16 cellular contexts compared by ENCODE assay signal in the genomic region with DNA sequence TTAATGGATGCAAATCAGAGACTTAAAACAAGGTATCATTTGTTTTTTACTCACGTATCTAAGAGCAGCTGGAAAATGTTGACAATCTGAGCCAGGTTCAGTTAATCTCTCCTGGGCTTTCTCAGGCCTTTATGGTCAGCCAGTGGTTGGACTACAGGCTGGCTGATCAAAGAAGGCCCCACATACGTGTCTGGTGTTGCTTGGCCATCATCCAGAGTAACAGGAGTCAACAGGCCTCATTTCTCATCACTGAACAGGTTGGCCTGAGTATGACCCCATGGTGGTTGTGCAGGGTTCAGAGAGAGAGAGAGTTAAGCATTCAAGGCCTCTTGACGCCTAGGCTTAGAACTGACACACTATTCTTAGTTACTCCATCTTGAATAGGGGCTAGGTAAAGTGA.
A peak's percentile ranks its signal among the peaks of the same experiment; 100 is the strongest.
DNase-seq lines count a peak whose midpoint lies in the region; TF ChIP-seq lines count a peak whose summit lies in the region.
"Had no signal": no experiment of that assay in that cellular context is flagged by ENCODE, and none has a peak within 500 bp of the region (broad histone marks: within the 10 kb centered on the region; RNA-seq: fewer than 3 reads in every experiment).

No MANE protein-coding gene starts in this region.

- peaks cover 9% of the 10 kb centered on the region for H3K9me3 Mint-ChIP-seq in neural crest cell

- TF ChIP-seq CTCF in fibroblast of villous mesenchyme (IDR thresholded peaks at IDR 0.05; ENCODE audit: insufficient read depth, low read depth, low read length): no peak
- no peak for TF ChIP-seq CTCF in neural crest cell (conservative IDR thresholded peaks at IDR 0.05)
- no peak for TF ChIP-seq CTCF in prostate gland (IDR thresholded peaks at IDR 0.05)

- H3K27ac ChIP-seq in prostate gland: no peak overlapping the region

- H3K36me3 Mint-ChIP-seq in neural crest cell (ENCODE audit: low read depth): peaks cover 21% of the 10 kb centered on the region

- H3K4me3 Mint-ChIP-seq in neural crest cell: no peak overlapping the region
- H3K4me3 Mint-ChIP-seq: CD4-positive, alpha-beta T cell; GM23338 had no signal

- H3K27ac Mint-ChIP-seq in neural crest cell (ENCODE audit: unreplicated experiment): peak overlapping the region; percentile 45
- H3K27ac Mint-ChIP-seq: CD4-positive, alpha-beta T cell; GM23338 had no signal

- no peaks in the 10 kb centered on the region for H3K4me1 ChIP-seq in prostate gland (replicated peaks)

- TF ChIP-seq POLR2A in prostate gland (IDR thresholded peaks at IDR 0.05): no peak

- H3K4me3 ChIP-seq in fibroblast of villous mesenchyme (ENCODE audit: low read depth, low read length) (no peak overlapping the region), prostate gland (no peak overlapping the region)
- H3K4me3 ChIP-seq: GM12878, GM23338 had no signal

- peak; percentile 4 for DNase-seq in LHCN-M2 (ENCODE audit: low read depth)
- peak; percentile 20 for DNase-seq in astrocyte of the hippocampus (ENCODE audit: low read depth, low spot score)
- peak; percentile 16 for DNase-seq in fibroblast of villous mesenchyme (ENCODE audit: low read depth)
- DNase-seq in neural crest cell (ENCODE audit: low read depth, low spot score): no peak
- no peak for DNase-seq in medulla oblongata (ENCODE audit: extremely low spot score)
- DNase-seq in prostate gland (ENCODE audit: low spot score): no peak
- no peak for DNase-seq in DMS53 treated with DMSO at 0.1 percent for 48 hours (lab: John Stamatoyannopoulos, UW; ENCODE audit: unreplicated experiment)
- DNase-seq: ACHN; C1 segment of cervical spinal cord; Calu3; CD4-positive, alpha-beta T cell; DMS 273 treated with DMSO at 0.1 percent for 48 hours; DMS79; H7 had no signal

- H3K27me3 Mint-ChIP-seq in neural crest cell (ENCODE audit: low read depth): no peaks in the 10 kb centered on the region

- no peaks in the 10 kb centered on the region for H3K9me3 ChIP-seq in prostate gland

- WGBS in prostate gland: 61% methylated on average over 3 of the region's 3 CpGs

- H3K4me1 Mint-ChIP-seq in neural crest cell: no peaks in the 10 kb centered on the region

- no peaks in the 10 kb centered on the region for H3K36me3 ChIP-seq in prostate gland

- intact Hi-C loops in prostate gland (cut with DNase I): no loop called here

- H3K27me3 ChIP-seq in prostate gland (replicated peaks; ENCODE audit: insufficient read depth): no peaks in the 10 kb centered on the region

Comparison
In these comparisons a context has a peak if more than half of its experiments do, and no peak if none do; other contexts are left out.
1. DNase-seq: peak in LHCN-M2 (single experiment), astrocyte of the hippocampus (single experiment) and fibroblast of villous mesenchyme (single experiment); none in neural crest cell (single experiment), medulla oblongata (single experiment), prostate gland (single experiment) and DMS53 treated with DMSO at 0.1 percent for 48 hours (single experiment).